ENCODE assay signal across 1 cellular context in the genomic region with DNA sequence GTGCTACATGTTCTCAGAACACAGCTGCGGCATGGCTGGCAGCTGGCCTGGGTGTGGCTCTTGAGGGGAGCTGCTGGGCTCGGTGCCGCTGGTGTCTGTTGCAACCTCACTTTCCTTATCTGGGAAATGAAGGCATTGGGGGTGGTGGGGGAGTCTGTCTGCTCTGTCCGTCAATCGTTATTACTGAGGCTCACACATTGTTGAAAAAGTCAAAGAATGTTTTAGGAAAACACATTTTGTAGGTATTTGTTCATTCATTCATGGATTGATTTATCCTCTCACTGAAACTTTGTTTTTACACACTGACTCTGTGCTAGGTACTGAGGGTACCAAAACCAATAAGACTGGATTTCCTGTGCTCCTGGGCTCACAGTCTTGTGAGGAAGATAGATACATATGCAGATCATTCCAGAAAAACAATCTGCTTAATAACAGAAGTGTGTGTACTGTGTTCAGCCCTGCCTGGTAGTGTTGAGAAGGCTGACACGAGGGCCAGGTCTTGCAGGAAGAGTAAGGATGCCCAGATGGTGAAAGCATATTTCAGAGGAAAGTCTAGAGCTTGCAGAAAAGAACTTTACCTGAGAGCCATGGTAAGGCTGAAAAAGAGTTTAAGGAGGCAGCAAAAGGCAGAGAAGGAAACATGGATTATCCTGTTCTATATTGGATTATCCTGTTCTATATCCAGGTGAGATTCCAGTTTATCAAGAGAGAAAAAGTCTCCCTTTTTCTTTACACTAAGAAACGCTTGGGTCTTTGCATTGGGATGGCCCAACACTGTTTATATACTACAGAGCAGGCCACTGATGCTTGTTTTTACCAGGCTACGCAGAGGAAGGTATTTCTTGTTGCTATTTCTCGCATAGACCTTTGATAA.
TF ChIP-seq lines count a peak whose summit lies in the region.

No MANE protein-coding gene starts in this region.

TF ChIP-seq in GM23338, 12 proteins besides CTCF, POLR2A, EP300 and RAD21 (continued from another document):
- TF ChIP-seq, protein P1, sequence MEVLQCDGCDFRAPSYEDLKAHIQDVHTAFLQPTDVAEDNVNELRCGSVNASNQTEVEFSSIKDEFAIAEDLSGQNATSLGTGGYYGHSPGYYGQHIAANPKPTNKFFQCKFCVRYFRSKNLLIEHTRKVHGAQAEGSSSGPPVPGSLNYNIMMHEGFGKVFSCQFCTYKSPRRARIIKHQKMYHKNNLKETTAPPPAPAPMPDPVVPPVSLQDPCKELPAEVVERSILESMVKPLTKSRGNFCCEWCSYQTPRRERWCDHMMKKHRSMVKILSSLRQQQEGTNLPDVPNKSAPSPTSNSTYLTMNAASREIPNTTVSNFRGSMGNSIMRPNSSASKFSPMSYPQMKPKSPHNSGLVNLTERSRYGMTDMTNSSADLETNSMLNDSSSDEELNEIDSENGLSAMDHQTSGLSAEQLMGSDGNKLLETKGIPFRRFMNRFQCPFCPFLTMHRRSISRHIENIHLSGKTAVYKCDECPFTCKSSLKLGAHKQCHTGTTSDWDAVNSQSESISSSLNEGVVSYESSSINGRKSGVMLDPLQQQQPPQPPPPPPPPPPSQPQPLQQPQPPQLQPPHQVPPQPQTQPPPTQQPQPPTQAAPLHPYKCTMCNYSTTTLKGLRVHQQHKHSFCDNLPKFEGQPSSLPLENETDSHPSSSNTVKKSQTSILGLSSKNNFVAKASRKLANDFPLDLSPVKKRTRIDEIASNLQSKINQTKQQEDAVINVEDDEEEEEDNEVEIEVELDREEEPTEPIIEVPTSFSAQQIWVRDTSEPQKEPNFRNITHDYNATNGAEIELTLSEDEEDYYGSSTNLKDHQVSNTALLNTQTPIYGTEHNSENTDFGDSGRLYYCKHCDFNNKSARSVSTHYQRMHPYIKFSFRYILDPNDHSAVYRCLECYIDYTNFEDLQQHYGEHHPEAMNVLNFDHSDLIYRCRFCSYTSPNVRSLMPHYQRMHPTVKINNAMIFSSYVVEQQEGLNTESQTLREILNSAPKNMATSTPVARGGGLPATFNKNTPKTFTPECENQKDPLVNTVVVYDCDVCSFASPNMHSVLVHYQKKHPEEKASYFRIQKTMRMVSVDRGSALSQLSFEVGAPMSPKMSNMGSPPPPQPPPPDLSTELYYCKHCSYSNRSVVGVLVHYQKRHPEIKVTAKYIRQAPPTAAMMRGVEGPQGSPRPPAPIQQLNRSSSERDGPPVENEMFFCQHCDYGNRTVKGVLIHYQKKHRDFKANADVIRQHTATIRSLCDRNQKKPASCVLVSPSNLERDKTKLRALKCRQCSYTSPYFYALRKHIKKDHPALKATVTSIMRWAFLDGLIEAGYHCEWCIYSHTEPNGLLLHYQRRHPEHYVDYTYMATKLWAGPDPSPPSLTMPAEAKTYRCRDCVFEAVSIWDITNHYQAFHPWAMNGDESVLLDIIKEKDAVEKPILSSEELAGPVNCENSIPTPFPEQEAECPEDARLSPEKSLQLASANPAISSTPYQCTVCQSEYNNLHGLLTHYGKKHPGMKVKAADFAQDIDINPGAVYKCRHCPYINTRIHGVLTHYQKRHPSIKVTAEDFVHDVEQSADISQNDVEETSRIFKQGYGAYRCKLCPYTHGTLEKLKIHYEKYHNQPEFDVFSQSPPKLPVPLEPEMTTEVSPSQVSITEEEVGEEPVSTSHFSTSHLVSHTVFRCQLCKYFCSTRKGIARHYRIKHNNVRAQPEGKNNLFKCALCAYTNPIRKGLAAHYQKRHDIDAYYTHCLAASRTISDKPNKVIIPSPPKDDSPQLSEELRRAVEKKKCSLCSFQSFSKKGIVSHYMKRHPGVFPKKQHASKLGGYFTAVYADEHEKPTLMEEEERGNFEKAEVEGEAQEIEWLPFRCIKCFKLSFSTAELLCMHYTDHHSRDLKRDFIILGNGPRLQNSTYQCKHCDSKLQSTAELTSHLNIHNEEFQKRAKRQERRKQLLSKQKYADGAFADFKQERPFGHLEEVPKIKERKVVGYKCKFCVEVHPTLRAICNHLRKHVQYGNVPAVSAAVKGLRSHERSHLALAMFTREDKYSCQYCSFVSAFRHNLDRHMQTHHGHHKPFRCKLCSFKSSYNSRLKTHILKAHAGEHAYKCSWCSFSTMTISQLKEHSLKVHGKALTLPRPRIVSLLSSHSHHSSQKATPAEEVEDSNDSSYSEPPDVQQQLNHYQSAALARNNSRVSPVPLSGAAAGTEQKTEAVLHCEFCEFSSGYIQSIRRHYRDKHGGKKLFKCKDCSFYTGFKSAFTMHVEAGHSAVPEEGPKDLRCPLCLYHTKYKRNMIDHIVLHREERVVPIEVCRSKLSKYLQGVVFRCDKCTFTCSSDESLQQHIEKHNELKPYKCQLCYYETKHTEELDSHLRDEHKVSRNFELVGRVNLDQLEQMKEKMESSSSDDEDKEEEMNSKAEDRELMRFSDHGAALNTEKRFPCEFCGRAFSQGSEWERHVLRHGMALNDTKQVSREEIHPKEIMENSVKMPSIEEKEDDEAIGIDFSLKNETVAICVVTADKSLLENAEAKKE (CRISPR knock-in tag; IDR thresholded peaks at IDR 0.05), result no peak
- TF ChIP-seq POLR2AphosphoS5 (IDR thresholded peaks at IDR 0.05; ENCODE audit: low read depth) (no peak), ETS1 (IDR thresholded peaks at IDR 0.05) (no peak), EZH2 (IDR thresholded peaks at IDR 0.05; ENCODE audit: low read depth, unreplicated experiment) (no peak)
